In the genomic region with DNA sequence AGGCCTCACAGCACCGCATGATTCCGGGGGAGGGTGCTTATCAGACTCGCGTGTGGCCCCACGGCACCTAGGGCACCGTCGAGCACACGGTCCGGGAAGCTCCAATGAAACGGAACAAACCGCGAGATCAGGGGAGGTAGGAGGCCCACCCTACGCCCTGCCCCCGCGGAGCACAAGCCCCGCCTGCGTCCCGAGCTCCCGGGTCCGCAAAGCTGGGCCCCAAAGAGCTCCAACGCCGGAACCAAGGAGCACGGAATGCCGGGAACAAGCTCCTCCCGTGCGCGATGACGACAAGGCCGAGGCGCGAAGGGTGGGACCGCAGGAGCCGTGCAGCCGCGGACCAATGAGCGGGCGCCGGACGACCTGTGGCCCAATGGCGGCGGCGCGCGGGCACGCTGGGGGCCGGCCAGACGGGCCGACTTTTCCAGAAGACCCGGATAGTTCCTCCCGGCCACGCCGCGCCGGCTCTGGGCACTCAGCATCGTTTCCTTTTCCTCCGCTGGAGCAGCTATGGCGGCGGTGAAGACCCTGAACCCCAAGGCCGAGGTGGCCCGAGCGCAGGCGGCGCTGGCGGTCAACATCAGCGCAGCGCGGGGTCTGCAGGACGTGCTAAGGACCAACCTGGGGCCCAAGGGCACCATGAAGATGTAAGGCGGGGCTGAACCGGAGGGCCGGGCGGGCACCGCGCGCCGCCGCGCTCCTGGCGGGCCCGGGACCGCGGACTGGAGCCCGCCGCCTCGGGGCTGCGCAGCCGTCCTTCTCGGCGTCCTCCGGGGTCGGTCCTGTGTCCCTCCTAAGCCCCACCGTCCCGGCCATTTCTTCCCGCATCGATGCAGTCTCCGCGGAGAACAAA, we compare ENCODE assay signal across 8 cellular contexts. TPM values are rescaled to one million over a fixed set of nuclear protein-coding genes. Genes with fewer than 3 reads are reported as not detected.
DNase-seq lines count a peak whose midpoint lies in the region; ATAC-seq, FAIRE-seq and TF ChIP-seq lines count a peak whose summit lies in the region.

A gene with protein sequence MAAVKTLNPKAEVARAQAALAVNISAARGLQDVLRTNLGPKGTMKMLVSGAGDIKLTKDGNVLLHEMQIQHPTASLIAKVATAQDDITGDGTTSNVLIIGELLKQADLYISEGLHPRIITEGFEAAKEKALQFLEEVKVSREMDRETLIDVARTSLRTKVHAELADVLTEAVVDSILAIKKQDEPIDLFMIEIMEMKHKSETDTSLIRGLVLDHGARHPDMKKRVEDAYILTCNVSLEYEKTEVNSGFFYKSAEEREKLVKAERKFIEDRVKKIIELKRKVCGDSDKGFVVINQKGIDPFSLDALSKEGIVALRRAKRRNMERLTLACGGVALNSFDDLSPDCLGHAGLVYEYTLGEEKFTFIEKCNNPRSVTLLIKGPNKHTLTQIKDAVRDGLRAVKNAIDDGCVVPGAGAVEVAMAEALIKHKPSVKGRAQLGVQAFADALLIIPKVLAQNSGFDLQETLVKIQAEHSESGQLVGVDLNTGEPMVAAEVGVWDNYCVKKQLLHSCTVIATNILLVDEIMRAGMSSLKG (plus strand): TSS at position 427 of the 853 bp plus-strand sequence. CDS start 84 bp downstream, at position 511.
A gene (minus strand): TSS at position 106 of the 853 bp plus-strand sequence. CDS start 30,232 bp downstream, outside the sequence.

- H3K4me3 ChIP-seq in ACC112 (ENCODE audit: low read depth, low read length) (peak within 1 kb of the TSS; percentile 93), breast epithelium (peak within 1 kb of the TSS; percentile 82 to 91 (median 85)), iPS-20b (ENCODE audit: low read length) (peak within 1 kb of the TSS; percentile 92), small intestine (ENCODE audit: low read depth in 1 of 2, low read length in 2 of 2) (peak within 1 kb of the TSS; percentile 80 to 95)

- H3K27ac ChIP-seq in ACC112 (ENCODE audit: low read depth, low read length) = peak within 1 kb of the TSS; percentile 80
- H3K27ac ChIP-seq in VCaP = peak within 1 kb of the TSS; percentile 95
- peak within 1 kb of the TSS; percentile 88 to 91 for H3K27ac ChIP-seq in breast epithelium
- peak within 1 kb of the TSS; percentile 95 for H3K27ac ChIP-seq in iPS-20b (ENCODE audit: low read length)
- peak within 1 kb of the TSS; percentile 93 to 98 for H3K27ac ChIP-seq in small intestine (ENCODE audit: low read depth in 1 of 2, low read length in 1 of 2)

- intact Hi-C loops in breast epithelium (cut with DNase I; ENCODE audit: low total_unique reads) = no loop called here

- no peak for FAIRE-seq in small intestine (lab: Jason Lieb, UNC)

- H3K27me3 ChIP-seq in ACC112 (ENCODE audit: insufficient read depth, low read length) (no peaks in the 10 kb centered on the region), breast epithelium (no peaks in the 10 kb centered on the region), iPS-20b (ENCODE audit: insufficient read depth, low read length) (no peaks in the 10 kb centered on the region), small intestine (ENCODE audit: control insufficient read depth in 2 of 2, insufficient read depth in 2 of 2, low read length in 2 of 2) (no peaks in the 10 kb centered on the region)

- peak within 1 kb of the TSS; percentile 100 for H3K9ac ChIP-seq in iPS-20b (ENCODE audit: low read depth, low read length)

- 0 to 1% (median 0%) methylated on average over 77 to 97 of the region's 97 CpGs for WGBS in small intestine, 3 donors

- peak; percentile 89 for ATAC-seq in GM18870 (IDR thresholded peaks at IDR 0.05; ENCODE audit: unreplicated experiment)
- peak; percentile 97 for ATAC-seq in HG03135 (IDR thresholded peaks at IDR 0.05; ENCODE audit: unreplicated experiment)

- peak; percentile 37 for TF ChIP-seq POLR2A in breast epithelium (IDR thresholded peaks at IDR 0.05)

- peaks cover 46% of the 10 kb centered on the region for H3K4me1 ChIP-seq in ACC112 (ENCODE audit: control insufficient read depth, insufficient read depth, low read length, unreplicated experiment)
- peaks cover 0 to 6% of the 10 kb centered on the region in 2 donors for H3K4me1 ChIP-seq in breast epithelium
- peaks cover 8% of the 10 kb centered on the region; the same call in 1 of the 2 replicates for H3K4me1 ChIP-seq in iPS-20b (ENCODE audit: insufficient read depth, low read length)
- H3K4me1 ChIP-seq in small intestine (ENCODE audit: control insufficient read depth in 2 of 2, insufficient read depth in 1 of 2, low read depth in 1 of 2, low read length in 1 of 2) = peaks cover 0 to 6% of the 10 kb centered on the region in 2 donors

- peaks cover 31% of the 10 kb centered on the region for H3K36me3 ChIP-seq in ACC112 (ENCODE audit: insufficient read depth, low read length)
- H3K36me3 ChIP-seq in breast epithelium = no peaks in the 10 kb centered on the region
- peaks cover 44% of the 10 kb centered on the region for H3K36me3 ChIP-seq in iPS-20b (ENCODE audit: insufficient read depth, low read depth, low read length)
- peaks cover 3 to 5% of the 10 kb centered on the region in 2 donors for H3K36me3 ChIP-seq in small intestine (ENCODE audit: control insufficient read depth in 2 of 2, insufficient read depth in 2 of 2, low read length in 2 of 2)

- TF ChIP-seq CTCF in VCaP (conservative IDR thresholded peaks at IDR 0.05) = no peak
- no peak for TF ChIP-seq CTCF in breast epithelium (IDR thresholded peaks at IDR 0.05)

- H3K9me3 ChIP-seq in breast epithelium = no peaks in the 10 kb centered on the region
- no peaks in the 10 kb centered on the region for H3K9me3 ChIP-seq in iPS-20b (ENCODE audit: insufficient read depth, low read depth, low read length)
- no peaks in the 10 kb centered on the region for H3K9me3 ChIP-seq in small intestine (ENCODE audit: control insufficient read depth, low read depth)

- peaks cover 70% of the 10 kb centered on the region for H3K79me2 ChIP-seq in ACC112 (ENCODE audit: control insufficient read depth, insufficient read depth, low read length, unreplicated experiment)

- H2AFZ ChIP-seq in ACC112 (ENCODE audit: low read length, unreplicated experiment) = peak within 1 kb of the TSS; percentile 72

- DNase-seq in NCI-H2196 treated with DMSO at 0.1 percent for 48 hours (lab: John Stamatoyannopoulos, UW; ENCODE audit: unreplicated experiment) = peak; percentile 99
- DNase-seq in breast epithelium (ENCODE audit: low spot score in 2 of 2) = peak; percentile 97
- peak; percentile 98 for DNase-seq in small intestine

RNA-seq across cellular contexts. Expression of the first gene that starts in this region (rescaled TPM):
- total RNA-seq in breast epithelium = 100 to 1,000 TPM in 2 of 3 donors, 10 to 100 TPM in 1; 75.7 to 137 (median 112) TPM
- 100 to 1,000 TPM in 1 of 3 donors, 10 to 100 TPM in 2; 71.3 to 131 (median 73.6) TPM for polyA plus RNA-seq in small intestine

RNA-seq across cellular contexts. Expression of the second gene that starts in this region (rescaled TPM):
- 10 to 100 TPM; 11.4 to 17.7 (median 14.4) TPM for total RNA-seq in breast epithelium
- 10 to 100 TPM in 1 of 3 donors, 1 to 10 TPM in 2; 2.7 to 26.7 (median 6.5) TPM for polyA plus RNA-seq in small intestine

Comparison
In these comparisons a context has a peak if more than half of its experiments do, and no peak if none do; other contexts are left out.
1. Peak in every context shown above with its lines: DNase-seq, ATAC-seq, H3K4me3 ChIP-seq and H3K27ac ChIP-seq.